22 cellular contexts compared by ENCODE assay signal in genomic region chr16:28061702-28062101, GRCh38. TPM values are rescaled to one million over a fixed set of nuclear protein-coding genes. Genes with fewer than 3 reads are reported as not detected.
"Had no signal": no experiment of that assay in that cellular context is flagged by ENCODE, and none has a peak within 500 bp of the region (broad histone marks: within the 10 kb centered on the region; RNA-seq: fewer than 3 reads in every experiment).

No MANE protein-coding gene starts in this region.

- H3K9ac ChIP-seq: SK-N-SH had no signal

- H3K4me1 Mint-ChIP-seq: activated CD4-positive, alpha-beta T cell treated with anti-CD3 and anti-CD28 coated beads, Interleukin-2, amount 10 ng/mL, durations not matched to agents 7 days and 5 days; activated naive CD8-positive, alpha-beta T cell treated with anti-CD3 and anti-CD28 coated beads, Interleukin-2, amount 10 ng/mL, durations not matched to agents 7 days and 5 days; activated T-helper 17 cell treated with anti-CD3 and anti-CD28 coated beads, Interleukin-2, amount 50 U/mL, for 72 hours had no signal

- H3K27ac ChIP-seq: body of pancreas, foreskin keratinocyte, hepatocyte, left lung, sigmoid colon had no signal

- DNase-seq: activated CD4-positive, alpha-beta T cell treated with anti-CD3 and anti-CD28 coated beads, Interleukin-2, amount 10 ng/mL, durations not matched to agents 7 days and 5 days; activated CD8-positive, alpha-beta T cell treated with anti-CD3 and anti-CD28 coated beads, Interleukin-2, amount 10 ng/mL, durations not matched to agents 7 days and 5 days; activated naive CD8-positive, alpha-beta T cell treated with anti-CD3 and anti-CD28 coated beads, Interleukin-2, amount 10 ng/mL, durations not matched to agents 7 days and 5 days; amygdala; body of pancreas; effector CD8-positive, alpha-beta T cell; foreskin keratinocyte; kidney glomerular epithelial cell; left lung; naive thymus-derived CD8-positive, alpha-beta T cell; sigmoid colon; stimulated activated CD4-positive, alpha-beta T cell treated with anti-CD3 and anti-CD28 coated beads, Interleukin-4, amount 100 ng/mL, for 1 hour; stimulated activated naive CD4-positive, alpha-beta T cell treated with Interleukin-2 at 50 U/mL for 16 hours had no signal

- H3K9me2 ChIP-seq: SK-N-SH had no signal

- H3K27ac Mint-ChIP-seq: activated CD4-positive, alpha-beta T cell treated with anti-CD3 and anti-CD28 coated beads, Interleukin-2, amount 10 ng/mL, durations not matched to agents 7 days and 5 days; activated CD8-positive, alpha-beta T cell treated with anti-CD3 and anti-CD28 coated beads, Interleukin-2, amount 10 ng/mL, durations not matched to agents 7 days and 5 days; activated naive CD8-positive, alpha-beta T cell treated with anti-CD3 and anti-CD28 coated beads, Interleukin-2, amount 10 ng/mL, durations not matched to agents 7 days and 5 days; activated T-helper 17 cell treated with anti-CD3 and anti-CD28 coated beads, Interleukin-2, amount 50 U/mL, for 72 hours; dendritic cell treated with granulocyte-macrophage colony-stimulating factor and Interleukin-4, amounts not matched to agents 40 ng/mL and 50 ng/mL, for 4 days had no signal

- H3K4me3 Mint-ChIP-seq: activated CD4-positive, alpha-beta T cell treated with anti-CD3 and anti-CD28 coated beads, Interleukin-2, amount 10 ng/mL, durations not matched to agents 7 days and 5 days had no signal

- H3K9me3 ChIP-seq: body of pancreas, left lung, sigmoid colon, SK-N-SH had no signal

- H3K36me3 Mint-ChIP-seq: activated naive CD8-positive, alpha-beta T cell treated with anti-CD3 and anti-CD28 coated beads, Interleukin-2, amount 10 ng/mL, durations not matched to agents 7 days and 5 days had no signal

- H3K4me2 ChIP-seq: SK-N-SH had no signal

- H2AFZ ChIP-seq: hepatocyte had no signal

- H3K9me3 Mint-ChIP-seq: activated CD4-positive, alpha-beta T cell treated with anti-CD3 and anti-CD28 coated beads, Interleukin-2, amount 10 ng/mL, durations not matched to agents 7 days and 5 days; activated naive CD8-positive, alpha-beta T cell treated with anti-CD3 and anti-CD28 coated beads, Interleukin-2, amount 10 ng/mL, durations not matched to agents 7 days and 5 days; activated T-helper 17 cell treated with anti-CD3 and anti-CD28 coated beads, Interleukin-2, amount 50 U/mL, for 72 hours; dendritic cell treated with granulocyte-macrophage colony-stimulating factor and Interleukin-4, amounts not matched to agents 40 ng/mL and 50 ng/mL, for 4 days; naive thymus-derived CD8-positive, alpha-beta T cell had no signal

- ATAC-seq: activated CD4-positive, CD25-positive, alpha-beta regulatory T cell treated with anti-CD3 and anti-CD28 coated beads, Interleukin-2, amount 50 U/mL, for 24 hours; activated CD8-positive, alpha-beta T cell treated with anti-CD3 and anti-CD28 coated beads, Interleukin-2, amount 10 ng/mL, durations not matched to agents 7 days and 5 days; activated T-helper 17 cell treated with anti-CD3 and anti-CD28 coated beads, Interleukin-2, amount 50 U/mL, for 72 hours; body of pancreas; foreskin keratinocyte; left lung; naive thymus-derived CD8-positive, alpha-beta T cell had no signal

- H3K4me3 ChIP-seq: body of pancreas, hepatocyte, left lung, lung, sigmoid colon had no signal

- H3K4me1 ChIP-seq: foreskin keratinocyte had no signal

- H3K79me2 ChIP-seq: hepatocyte had no signal

- H3K36me3 ChIP-seq: left lung, sigmoid colon had no signal

RNA-seq across cellular contexts. Expression of gene GSG1L, which starts 1.8 kb away (rescaled TPM):
- total RNA-seq: activated CD4-positive, alpha-beta T cell treated with anti-CD3 and anti-CD28 coated beads, Interleukin-2, amount 10 ng/mL, durations not matched to agents 7 days and 5 days; activated naive CD8-positive, alpha-beta T cell treated with anti-CD3 and anti-CD28 coated beads, Interleukin-2, amount 10 ng/mL, durations not matched to agents 7 days and 5 days; body of pancreas; foreskin keratinocyte; glomerular endothelial cell; hepatocyte; mesenteric fat pad; naive thymus-derived CD8-positive, alpha-beta T cell; renal cortical epithelial cell had no signal
- polyA plus RNA-seq: foreskin keratinocyte; hepatocyte; naive thymus-derived CD8-positive, alpha-beta T cell; SK-N-SH had no signal
